Comparison of ENCODE assay signal across 2 cellular contexts in genomic region chr13:32354040-32354439, GRCh38.
TF ChIP-seq lines count a peak whose summit lies in the region.

No MANE protein-coding gene starts in this region.

TF ChIP-seq in GM12878, 131 proteins besides CTCF, POLR2A, EP300 and RAD21 (continues in another document):
- TF ChIP-seq MLLT1 (IDR thresholded peaks at IDR 0.05) (peak; percentile 55; the same call in 1 of the 2 replicates), KLF5 (IDR thresholded peaks at IDR 0.05; ENCODE audit: partially characterized antibody) (no peak), DPF2 (IDR thresholded peaks at IDR 0.05) (0 out of 2 replicates have a peak, but pooled peaks have one; percentile 30), IKZF2 (IDR thresholded peaks at IDR 0.05) (peak; percentile 71 to 73; a peak in 3 of 4 replicates), BCL11A (IDR thresholded peaks at IDR 0.05; ENCODE audit: low read depth, low read length) (no peak), IRF4 (IDR thresholded peaks at IDR 0.05; ENCODE audit: low read depth, low read length) (0 out of 2 replicates have a peak, but pooled peaks have one; percentile 58), ZBTB40 (IDR thresholded peaks at IDR 0.05; ENCODE audit: borderline replicate concordance) (peak; percentile 90), NBN (IDR thresholded peaks at IDR 0.05) (0 out of 2 replicates have a peak, but pooled peaks have one; percentile 24), ZNF217 (IDR thresholded peaks at IDR 0.05) (0 out of 2 replicates have a peak, but pooled peaks have one; percentile 58), MTA2 (IDR thresholded peaks at IDR 0.05; ENCODE audit: low read depth) (peak; percentile 80), IKZF1 (conservative IDR thresholded peaks at IDR 0.05) (peak; percentile 48), SPI1 (IDR thresholded peaks at IDR 0.05; ENCODE audit: borderline replicate concordance, insufficient read depth, low read depth, low read length) (peak; percentile 93), TBL1XR1 (IDR thresholded peaks at IDR 0.05; ENCODE audit: low read depth, low read length) (no peak)
- TF ChIP-seq, protein P1, sequence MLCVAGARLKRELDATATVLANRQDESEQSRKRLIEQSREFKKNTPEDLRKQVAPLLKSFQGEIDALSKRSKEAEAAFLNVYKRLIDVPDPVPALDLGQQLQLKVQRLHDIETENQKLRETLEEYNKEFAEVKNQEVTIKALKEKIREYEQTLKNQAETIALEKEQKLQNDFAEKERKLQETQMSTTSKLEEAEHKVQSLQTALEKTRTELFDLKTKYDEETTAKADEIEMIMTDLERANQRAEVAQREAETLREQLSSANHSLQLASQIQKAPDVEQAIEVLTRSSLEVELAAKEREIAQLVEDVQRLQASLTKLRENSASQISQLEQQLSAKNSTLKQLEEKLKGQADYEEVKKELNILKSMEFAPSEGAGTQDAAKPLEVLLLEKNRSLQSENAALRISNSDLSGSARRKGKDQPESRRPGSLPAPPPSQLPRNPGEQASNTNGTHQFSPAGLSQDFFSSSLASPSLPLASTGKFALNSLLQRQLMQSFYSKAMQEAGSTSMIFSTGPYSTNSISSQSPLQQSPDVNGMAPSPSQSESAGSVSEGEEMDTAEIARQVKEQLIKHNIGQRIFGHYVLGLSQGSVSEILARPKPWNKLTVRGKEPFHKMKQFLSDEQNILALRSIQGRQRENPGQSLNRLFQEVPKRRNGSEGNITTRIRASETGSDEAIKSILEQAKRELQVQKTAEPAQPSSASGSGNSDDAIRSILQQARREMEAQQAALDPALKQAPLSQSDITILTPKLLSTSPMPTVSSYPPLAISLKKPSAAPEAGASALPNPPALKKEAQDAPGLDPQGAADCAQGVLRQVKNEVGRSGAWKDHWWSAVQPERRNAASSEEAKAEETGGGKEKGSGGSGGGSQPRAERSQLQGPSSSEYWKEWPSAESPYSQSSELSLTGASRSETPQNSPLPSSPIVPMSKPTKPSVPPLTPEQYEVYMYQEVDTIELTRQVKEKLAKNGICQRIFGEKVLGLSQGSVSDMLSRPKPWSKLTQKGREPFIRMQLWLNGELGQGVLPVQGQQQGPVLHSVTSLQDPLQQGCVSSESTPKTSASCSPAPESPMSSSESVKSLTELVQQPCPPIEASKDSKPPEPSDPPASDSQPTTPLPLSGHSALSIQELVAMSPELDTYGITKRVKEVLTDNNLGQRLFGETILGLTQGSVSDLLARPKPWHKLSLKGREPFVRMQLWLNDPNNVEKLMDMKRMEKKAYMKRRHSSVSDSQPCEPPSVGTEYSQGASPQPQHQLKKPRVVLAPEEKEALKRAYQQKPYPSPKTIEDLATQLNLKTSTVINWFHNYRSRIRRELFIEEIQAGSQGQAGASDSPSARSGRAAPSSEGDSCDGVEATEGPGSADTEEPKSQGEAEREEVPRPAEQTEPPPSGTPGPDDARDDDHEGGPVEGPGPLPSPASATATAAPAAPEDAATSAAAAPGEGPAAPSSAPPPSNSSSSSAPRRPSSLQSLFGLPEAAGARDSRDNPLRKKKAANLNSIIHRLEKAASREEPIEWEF (IDR thresholded peaks at IDR 0.05; ENCODE audit: insufficient replicate concordance, low read depth, low read length): no peak

TF ChIP-seq in HEK293T, 16 proteins besides CTCF, POLR2A, EP300 and RAD21 (continued from another document):
- TF ChIP-seq HDGF (IDR thresholded peaks at IDR 0.05; ENCODE audit: borderline replicate concordance): no peak
- no peak for TF ChIP-seq TARDBP (IDR thresholded peaks at IDR 0.05)
- no peak for TF ChIP-seq FOXK2 (IDR thresholded peaks at IDR 0.05)
- TF ChIP-seq L3MBTL2 (conservative IDR thresholded peaks at IDR 0.05): no peak
- TF ChIP-seq ARNT (IDR thresholded peaks at IDR 0.05): no peak
- no peak for TF ChIP-seq ELF4 (IDR thresholded peaks at IDR 0.05)
- TF ChIP-seq CTBP1 (IDR thresholded peaks at IDR 0.05; ENCODE audit: borderline replicate concordance): no peak
- no peak for TF ChIP-seq BHLHE40 (IDR thresholded peaks at IDR 0.05; ENCODE audit: borderline replicate concordance)
- no peak for TF ChIP-seq FOXM1 (IDR thresholded peaks at IDR 0.05; ENCODE audit: borderline replicate concordance)
- no peak for TF ChIP-seq SUZ12 (IDR thresholded peaks at IDR 0.05)
- TF ChIP-seq FOXA1 (IDR thresholded peaks at IDR 0.05): no peak
